ENCODE assay signal across 1 cellular context in genomic region chr1:185312361-185312760, GRCh38.
TF ChIP-seq lines count a peak whose summit lies in the region.

No MANE protein-coding gene starts in this region.

TF ChIP-seq in A549, 52 proteins besides CTCF, POLR2A, EP300 and RAD21 (continued from another document):
- TF ChIP-seq NFE2L2 (conservative IDR thresholded peaks at IDR 0.05; ENCODE audit: low read length) (no peak), CHD2 (IDR thresholded peaks at IDR 0.05; ENCODE audit: low read length, partially characterized antibody) (no peak), RARB (CRISPR knock-in tag; IDR thresholded peaks at IDR 0.05) (no peak), CBX2 (IDR thresholded peaks at IDR 0.05; ENCODE audit: borderline replicate concordance, low read depth) (no peak), HMGXB4 (CRISPR knock-in tag; IDR thresholded peaks at IDR 0.05; ENCODE audit: borderline replicate concordance) (no peak), HEYL (CRISPR knock-in tag; IDR thresholded peaks at IDR 0.05) (no peak), HOXB5 (CRISPR knock-in tag; IDR thresholded peaks at IDR 0.05) (no peak), ZSCAN20 (CRISPR knock-in tag; IDR thresholded peaks at IDR 0.05) (no peak), JUNB (IDR thresholded peaks at IDR 0.05) (no peak)
